In the genomic region with DNA sequence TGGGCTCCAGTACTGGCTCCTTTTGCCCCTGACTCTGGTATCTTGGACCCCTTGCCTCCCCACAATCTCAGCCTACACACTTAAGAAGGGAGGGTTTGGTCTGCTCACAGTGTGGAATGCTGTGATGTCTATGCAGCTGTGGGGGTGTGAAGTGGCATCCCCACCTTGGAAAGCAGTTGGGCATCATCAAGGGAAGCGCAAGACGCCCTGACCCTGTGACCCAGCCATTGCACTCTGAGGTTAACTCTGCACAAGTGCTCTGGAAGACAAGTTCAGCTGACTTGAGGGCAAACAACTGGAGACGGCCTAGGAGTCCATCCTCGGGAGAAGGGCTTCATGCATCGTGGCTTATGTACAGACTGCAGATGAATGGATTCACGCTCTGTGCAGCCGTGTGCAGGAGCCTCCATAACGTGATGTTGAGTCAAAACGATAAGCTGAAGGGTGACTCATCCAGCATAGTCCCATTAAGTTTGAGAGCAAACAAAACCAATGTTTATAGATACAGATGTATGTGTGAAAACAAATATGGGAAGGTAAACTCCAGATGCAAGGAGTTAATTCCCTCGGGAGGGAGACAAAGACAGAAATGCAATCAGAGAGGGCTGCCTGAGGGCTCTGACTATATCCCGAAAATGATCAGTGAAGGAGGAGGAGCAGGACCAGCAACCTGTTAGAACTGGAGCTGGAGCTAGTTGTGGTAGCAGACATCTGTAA, we compare ENCODE assay signal across 13 cellular contexts.
DNase-seq lines count a peak whose midpoint lies in the region; ATAC-seq, FAIRE-seq and TF ChIP-seq lines count a peak whose summit lies in the region.
"Had no signal": no experiment of that assay in that cellular context is flagged by ENCODE, and none has a peak within 500 bp of the region (broad histone marks: within the 10 kb centered on the region; RNA-seq: fewer than 3 reads in every experiment).

No MANE protein-coding gene starts in this region.

- peak overlapping the region; percentile 44 for H3K27ac Mint-ChIP-seq in type B pancreatic cell

- no peaks in the 10 kb centered on the region for H4K20me1 ChIP-seq in endothelial cell of umbilical vein (replicated peaks; ENCODE audit: control insufficient read depth, extremely low read depth, insufficient read depth, low read length)

- H3K36me3 ChIP-seq in endothelial cell of umbilical vein (ENCODE audit: control insufficient read depth in 2 of 2, extremely low read depth in 1 of 2, insufficient read depth in 2 of 2, low read length in 2 of 2), result no peaks in the 10 kb centered on the region
- H3K36me3 ChIP-seq: pancreas had no signal

- H3K9me1 ChIP-seq in endothelial cell of umbilical vein (replicated peaks; ENCODE audit: control insufficient read depth, extremely low read depth, insufficient read depth, low read length), result no peaks in the 10 kb centered on the region

- H3K9me3 Mint-ChIP-seq in type B pancreatic cell, result no peaks in the 10 kb centered on the region

- no peaks in the 10 kb centered on the region for H3K36me3 Mint-ChIP-seq in type B pancreatic cell

- POLR2A ChIA-PET in endothelial cell of umbilical vein (lab: Charles Lee), result no interaction called here

- H3K9ac ChIP-seq in endothelial cell of umbilical vein (replicated peaks; ENCODE audit: extremely low read depth, insufficient read depth, low read length), result no peak overlapping the region

- peak; percentile 31 for DNase-seq in SIG-M5 treated with dmso at 0.1 percent for 504 hours (lab: John Stamatoyannopoulos, UW; ENCODE audit: unreplicated experiment)
- DNase-seq in SIG-M5 (lab: John Stamatoyannopoulos, UW), result no peak
- peak; percentile 83 for DNase-seq in NCI-H748 (lab: John Stamatoyannopoulos, UW; ENCODE audit: unreplicated experiment)
- DNase-seq in endothelial cell of umbilical vein (ENCODE audit: low read depth, low spot score), result no peak
- DNase-seq in type B pancreatic cell (ENCODE audit: extremely low spot score, unreplicated experiment), result no peak
- no peak for DNase-seq in OCI-M2 (lab: John Stamatoyannopoulos, UW; ENCODE audit: unreplicated experiment)
- DNase-seq: NCI-H446 treated with DMSO at 0.1 percent for 48 hours, pancreas had no signal

- H3K27me3 ChIP-seq in endothelial cell of umbilical vein (ENCODE audit: control insufficient read depth in 2 of 2, insufficient read depth in 2 of 2, low read length in 2 of 2), result peaks cover 7 to 8% of the 10 kb centered on the region in 2 experiments
- H3K27me3 ChIP-seq: body of pancreas, pancreas, testis had no signal

- CTCF ChIA-PET in endothelial cell of umbilical vein (lab: Charles Lee), result interaction anchor here (0.7 to 1.8 kb wide), 5 partner anchors 10 to 283 kb away, joined by 3 to 7 read pairs (median 3); no protein-coding TSS in a partner anchor

- intact Hi-C loops in endothelial cell of umbilical vein (cut with micrococcal nuclease), result no loop called here

- TF ChIP-seq CTCF in endothelial cell of umbilical vein (IDR thresholded peaks at IDR 0.05; ENCODE audit: extremely low read depth in 1 of 2, insufficient read depth in 1 of 2, low read depth in 1 of 2, low read length in 2 of 2) (no peak), type B pancreatic cell (conservative IDR thresholded peaks at IDR 0.05) (no peak)

- H3K4me1 ChIP-seq in endothelial cell of umbilical vein (ENCODE audit: control insufficient read depth, extremely low read depth, insufficient read depth, low read length), result no peaks in the 10 kb centered on the region
- H3K4me1 ChIP-seq: body of pancreas, pancreas had no signal

- H3K4me1 Mint-ChIP-seq in type B pancreatic cell (ENCODE audit: unreplicated experiment), result peaks cover 20% of the 10 kb centered on the region

- no peak overlapping the region for H3K4me3 ChIP-seq in endothelial cell of umbilical vein (replicated peaks in 1 of 3; ENCODE audit: insufficient read depth in 1 of 3, low read depth in 1 of 3, low read length in 3 of 3)
- H3K4me3 ChIP-seq: body of pancreas, pancreas, testis had no signal

- dilution Hi-C loops in endothelial cell of umbilical vein (cut with MboI; ENCODE audit: extremely low pct_ligation_motif_present, low sequenced_read_pairs), result no loop called here

- no peaks in the 10 kb centered on the region for H3K9me3 ChIP-seq in endothelial cell of umbilical vein (replicated peaks; ENCODE audit: control insufficient read depth, insufficient read depth, low read length)
- H3K9me3 ChIP-seq: body of pancreas, pancreas, testis had no signal

- H3K4me3 Mint-ChIP-seq in type B pancreatic cell, result no peak overlapping the region

- no peak overlapping the region for H2AFZ ChIP-seq in endothelial cell of umbilical vein (ENCODE audit: low read depth, low read length)

- no peak overlapping the region for H3K27ac ChIP-seq in endothelial cell of umbilical vein (ENCODE audit: insufficient read depth, low read depth, low read length)
- H3K27ac ChIP-seq: body of pancreas, pancreas, testis had no signal

- no peak for TF ChIP-seq POLR2A in endothelial cell of umbilical vein (IDR thresholded peaks at IDR 0.05; ENCODE audit: low read depth, low read length)

- peaks cover 8% of the 10 kb centered on the region for H3K27me3 Mint-ChIP-seq in type B pancreatic cell

- H3K4me2 ChIP-seq in endothelial cell of umbilical vein (ENCODE audit: insufficient read depth, low read length), result no peak overlapping the region

- no peak for ATAC-seq in GM19324 (IDR thresholded peaks at IDR 0.05; ENCODE audit: low FRiP score, unreplicated experiment)
- ATAC-seq in GM19035 (IDR thresholded peaks at IDR 0.05; ENCODE audit: unreplicated experiment), result no peak
- ATAC-seq: left lobe of liver had no signal

- no peaks in the 10 kb centered on the region for H3K79me2 ChIP-seq in endothelial cell of umbilical vein (ENCODE audit: control insufficient read depth, insufficient read depth, low read length)

- no peak for FAIRE-seq in endothelial cell of umbilical vein (lab: Jason Lieb, UNC)
- FAIRE-seq: pancreas had no signal

- BruUV-seq in endothelial cell of umbilical vein (replicated peaks; lab: Mats Ljungman, UMichigan), result no TSS peak

TF ChIP-seq in endothelial cell of umbilical vein, 7 proteins besides CTCF, POLR2A, EP300 and RAD21:
- TF ChIP-seq MYC (IDR thresholded peaks at IDR 0.05; ENCODE audit: low read depth, low read length) (no peak), JUN (IDR thresholded peaks at IDR 0.05; ENCODE audit: borderline replicate concordance, insufficient read depth, insufficient read length, low read depth) (peak; percentile 22)
TF ChIP-seq in endothelial cell of umbilical vein: peak in this region for 1.

Comparison
In these comparisons a context has a peak if more than half of its experiments do, and no peak if none do; other contexts are left out.
1. DNase-seq: peak in SIG-M5 treated with dmso at 0.1 percent for 504 hours (single experiment) and NCI-H748 (single experiment); none in SIG-M5 (single experiment), endothelial cell of umbilical vein (single experiment), type B pancreatic cell (single experiment) and OCI-M2 (single experiment).